Comparison of ENCODE assay signal across 1 cellular context in the genomic region with DNA sequence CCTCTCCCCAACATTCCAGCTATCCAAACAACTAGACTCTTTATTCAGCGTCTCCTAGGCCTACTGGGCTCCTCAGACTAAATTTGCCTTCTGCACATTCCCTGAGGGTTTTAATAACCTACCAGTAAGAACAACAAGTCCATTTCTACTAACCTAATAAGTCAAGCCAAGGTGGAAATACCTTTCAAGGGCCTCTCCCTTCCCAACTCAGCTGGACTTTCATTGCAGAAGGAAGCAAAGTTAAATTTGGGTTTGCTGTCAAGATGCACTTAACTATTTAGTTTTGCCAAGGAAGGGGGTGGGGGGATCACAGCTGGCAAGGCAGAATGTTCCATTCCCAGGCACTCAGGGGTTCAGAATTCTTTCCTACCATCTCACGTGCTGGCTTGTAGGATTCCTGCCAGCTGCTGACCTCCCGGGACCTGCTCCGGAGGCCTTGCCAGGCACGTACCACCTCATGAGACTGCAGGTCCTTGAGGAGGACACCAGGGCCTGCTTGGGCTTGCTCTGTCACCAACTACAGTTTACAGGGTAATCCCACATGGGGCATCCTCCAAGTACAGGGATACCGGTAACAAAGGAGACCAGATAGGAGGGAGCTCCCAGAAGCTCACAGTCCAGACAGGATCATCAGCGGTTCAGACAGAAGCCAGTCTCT.
TF ChIP-seq lines count a peak whose summit lies in the region.

No MANE protein-coding gene starts in this region.

TF ChIP-seq in H1, 55 proteins besides CTCF, POLR2A, EP300 and RAD21:
- TF ChIP-seq SP2 (IDR thresholded peaks at IDR 0.05; ENCODE audit: low read length) = no peak
- TF ChIP-seq JUN (IDR thresholded peaks at IDR 0.05; ENCODE audit: low read depth, low read length) = no peak
- no peak for TF ChIP-seq NRF1 (IDR thresholded peaks at IDR 0.05; ENCODE audit: low read depth, low read length)
- no peak for TF ChIP-seq RNF2 (IDR thresholded peaks at IDR 0.05; ENCODE audit: borderline replicate concordance, low read depth, low read length, missing control alignments, poor library complexity, severe bottlenecking)
- TF ChIP-seq RBBP5 (IDR thresholded peaks at IDR 0.05; ENCODE audit: borderline replicate concordance, low read depth, low read length) = no peak
- TF ChIP-seq CEBPB (IDR thresholded peaks at IDR 0.05; ENCODE audit: low read depth, low read length) = no peak
- no peak for TF ChIP-seq HDAC2 (IDR thresholded peaks at IDR 0.05; ENCODE audit: borderline replicate concordance in 1 of 2, low read depth in 2 of 2, low read length in 2 of 2)
- no peak for TF ChIP-seq EZH2 (IDR thresholded peaks at IDR 0.05; ENCODE audit: low read depth, low read length, severe bottlenecking)
- no peak for TF ChIP-seq GABPA (IDR thresholded peaks at IDR 0.05; ENCODE audit: borderline replicate concordance, insufficient read depth, low read length)
- no peak for TF ChIP-seq POLR2AphosphoS5 (IDR thresholded peaks at IDR 0.05; ENCODE audit: low read depth, low read length)
- no peak for TF ChIP-seq TAF1 (IDR thresholded peaks at IDR 0.05; ENCODE audit: low read depth, low read length)
- TF ChIP-seq TBP (IDR thresholded peaks at IDR 0.05; ENCODE audit: low read depth, low read length) = no peak
- TF ChIP-seq TCF12 (IDR thresholded peaks at IDR 0.05; ENCODE audit: low read depth, low read length) = no peak
- TF ChIP-seq, protein P1, sequence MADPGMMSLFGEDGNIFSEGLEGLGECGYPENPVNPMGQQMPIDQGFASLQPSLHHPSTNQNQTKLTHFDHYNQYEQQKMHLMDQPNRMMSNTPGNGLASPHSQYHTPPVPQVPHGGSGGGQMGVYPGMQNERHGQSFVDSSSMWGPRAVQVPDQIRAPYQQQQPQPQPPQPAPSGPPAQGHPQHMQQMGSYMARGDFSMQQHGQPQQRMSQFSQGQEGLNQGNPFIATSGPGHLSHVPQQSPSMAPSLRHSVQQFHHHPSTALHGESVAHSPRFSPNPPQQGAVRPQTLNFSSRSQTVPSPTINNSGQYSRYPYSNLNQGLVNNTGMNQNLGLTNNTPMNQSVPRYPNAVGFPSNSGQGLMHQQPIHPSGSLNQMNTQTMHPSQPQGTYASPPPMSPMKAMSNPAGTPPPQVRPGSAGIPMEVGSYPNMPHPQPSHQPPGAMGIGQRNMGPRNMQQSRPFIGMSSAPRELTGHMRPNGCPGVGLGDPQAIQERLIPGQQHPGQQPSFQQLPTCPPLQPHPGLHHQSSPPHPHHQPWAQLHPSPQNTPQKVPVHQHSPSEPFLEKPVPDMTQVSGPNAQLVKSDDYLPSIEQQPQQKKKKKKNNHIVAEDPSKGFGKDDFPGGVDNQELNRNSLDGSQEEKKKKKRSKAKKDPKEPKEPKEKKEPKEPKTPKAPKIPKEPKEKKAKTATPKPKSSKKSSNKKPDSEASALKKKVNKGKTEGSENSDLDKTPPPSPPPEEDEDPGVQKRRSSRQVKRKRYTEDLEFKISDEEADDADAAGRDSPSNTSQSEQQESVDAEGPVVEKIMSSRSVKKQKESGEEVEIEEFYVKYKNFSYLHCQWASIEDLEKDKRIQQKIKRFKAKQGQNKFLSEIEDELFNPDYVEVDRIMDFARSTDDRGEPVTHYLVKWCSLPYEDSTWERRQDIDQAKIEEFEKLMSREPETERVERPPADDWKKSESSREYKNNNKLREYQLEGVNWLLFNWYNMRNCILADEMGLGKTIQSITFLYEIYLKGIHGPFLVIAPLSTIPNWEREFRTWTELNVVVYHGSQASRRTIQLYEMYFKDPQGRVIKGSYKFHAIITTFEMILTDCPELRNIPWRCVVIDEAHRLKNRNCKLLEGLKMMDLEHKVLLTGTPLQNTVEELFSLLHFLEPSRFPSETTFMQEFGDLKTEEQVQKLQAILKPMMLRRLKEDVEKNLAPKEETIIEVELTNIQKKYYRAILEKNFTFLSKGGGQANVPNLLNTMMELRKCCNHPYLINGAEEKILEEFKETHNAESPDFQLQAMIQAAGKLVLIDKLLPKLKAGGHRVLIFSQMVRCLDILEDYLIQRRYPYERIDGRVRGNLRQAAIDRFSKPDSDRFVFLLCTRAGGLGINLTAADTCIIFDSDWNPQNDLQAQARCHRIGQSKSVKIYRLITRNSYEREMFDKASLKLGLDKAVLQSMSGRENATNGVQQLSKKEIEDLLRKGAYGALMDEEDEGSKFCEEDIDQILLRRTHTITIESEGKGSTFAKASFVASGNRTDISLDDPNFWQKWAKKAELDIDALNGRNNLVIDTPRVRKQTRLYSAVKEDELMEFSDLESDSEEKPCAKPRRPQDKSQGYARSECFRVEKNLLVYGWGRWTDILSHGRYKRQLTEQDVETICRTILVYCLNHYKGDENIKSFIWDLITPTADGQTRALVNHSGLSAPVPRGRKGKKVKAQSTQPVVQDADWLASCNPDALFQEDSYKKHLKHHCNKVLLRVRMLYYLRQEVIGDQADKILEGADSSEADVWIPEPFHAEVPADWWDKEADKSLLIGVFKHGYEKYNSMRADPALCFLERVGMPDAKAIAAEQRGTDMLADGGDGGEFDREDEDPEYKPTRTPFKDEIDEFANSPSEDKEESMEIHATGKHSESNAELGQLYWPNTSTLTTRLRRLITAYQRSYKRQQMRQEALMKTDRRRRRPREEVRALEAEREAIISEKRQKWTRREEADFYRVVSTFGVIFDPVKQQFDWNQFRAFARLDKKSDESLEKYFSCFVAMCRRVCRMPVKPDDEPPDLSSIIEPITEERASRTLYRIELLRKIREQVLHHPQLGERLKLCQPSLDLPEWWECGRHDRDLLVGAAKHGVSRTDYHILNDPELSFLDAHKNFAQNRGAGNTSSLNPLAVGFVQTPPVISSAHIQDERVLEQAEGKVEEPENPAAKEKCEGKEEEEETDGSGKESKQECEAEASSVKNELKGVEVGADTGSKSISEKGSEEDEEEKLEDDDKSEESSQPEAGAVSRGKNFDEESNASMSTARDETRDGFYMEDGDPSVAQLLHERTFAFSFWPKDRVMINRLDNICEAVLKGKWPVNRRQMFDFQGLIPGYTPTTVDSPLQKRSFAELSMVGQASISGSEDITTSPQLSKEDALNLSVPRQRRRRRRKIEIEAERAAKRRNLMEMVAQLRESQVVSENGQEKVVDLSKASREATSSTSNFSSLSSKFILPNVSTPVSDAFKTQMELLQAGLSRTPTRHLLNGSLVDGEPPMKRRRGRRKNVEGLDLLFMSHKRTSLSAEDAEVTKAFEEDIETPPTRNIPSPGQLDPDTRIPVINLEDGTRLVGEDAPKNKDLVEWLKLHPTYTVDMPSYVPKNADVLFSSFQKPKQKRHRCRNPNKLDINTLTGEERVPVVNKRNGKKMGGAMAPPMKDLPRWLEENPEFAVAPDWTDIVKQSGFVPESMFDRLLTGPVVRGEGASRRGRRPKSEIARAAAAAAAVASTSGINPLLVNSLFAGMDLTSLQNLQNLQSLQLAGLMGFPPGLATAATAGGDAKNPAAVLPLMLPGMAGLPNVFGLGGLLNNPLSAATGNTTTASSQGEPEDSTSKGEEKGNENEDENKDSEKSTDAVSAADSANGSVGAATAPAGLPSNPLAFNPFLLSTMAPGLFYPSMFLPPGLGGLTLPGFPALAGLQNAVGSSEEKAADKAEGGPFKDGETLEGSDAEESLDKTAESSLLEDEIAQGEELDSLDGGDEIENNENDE (IDR thresholded peaks at IDR 0.05; ENCODE audit: insufficient replicate concordance, low read length) = no peak
- no peak for TF ChIP-seq KDM5A (IDR thresholded peaks at IDR 0.05; ENCODE audit: low read length)
- TF ChIP-seq, protein P2, sequence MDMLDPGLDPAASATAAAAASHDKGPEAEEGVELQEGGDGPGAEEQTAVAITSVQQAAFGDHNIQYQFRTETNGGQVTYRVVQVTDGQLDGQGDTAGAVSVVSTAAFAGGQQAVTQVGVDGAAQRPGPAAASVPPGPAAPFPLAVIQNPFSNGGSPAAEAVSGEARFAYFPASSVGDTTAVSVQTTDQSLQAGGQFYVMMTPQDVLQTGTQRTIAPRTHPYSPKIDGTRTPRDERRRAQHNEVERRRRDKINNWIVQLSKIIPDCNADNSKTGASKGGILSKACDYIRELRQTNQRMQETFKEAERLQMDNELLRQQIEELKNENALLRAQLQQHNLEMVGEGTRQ (IDR thresholded peaks at IDR 0.05; ENCODE audit: low read length) = no peak
- TF ChIP-seq NANOG (IDR thresholded peaks at IDR 0.05; ENCODE audit: insufficient read depth, low read depth, low read length, poor library complexity, severe bottlenecking) = no peak
